ENCODE assay signal across 10 cellular contexts in genomic region chr1:90723561-90724108, GRCh38. TPM values are rescaled to one million over a fixed set of nuclear protein-coding genes. Genes with fewer than 3 reads are reported as not detected.
A peak's percentile ranks its signal among the peaks of the same experiment; 100 is the strongest.
DNase-seq lines count a peak whose midpoint lies in the region; ATAC-seq and TF ChIP-seq lines count a peak whose summit lies in the region.
"Had no signal": no experiment of that assay in that cellular context is flagged by ENCODE, and none has a peak within 500 bp of the region (broad histone marks: within the 10 kb centered on the region; RNA-seq: fewer than 3 reads in every experiment).

No MANE protein-coding gene starts in this region.

- H3K27me3 ChIP-seq in PC-3 (ENCODE audit: low read length) = peaks cover 39% of the 10 kb centered on the region
- peaks cover 87% of the 10 kb centered on the region for H3K27me3 ChIP-seq in fibroblast of lung (ENCODE audit: control insufficient read depth, insufficient read depth, low read length)
- H3K27me3 ChIP-seq in skeletal muscle satellite cell (ENCODE audit: control insufficient read depth, insufficient read depth, low read length) = peaks cover 97% of the 10 kb centered on the region

- no peaks in the 10 kb centered on the region for H3K9me2 ChIP-seq in PC-3 (replicated peaks; ENCODE audit: low read length)

- BruUV-seq in PC-3 (replicated peaks; lab: Mats Ljungman, UMichigan) = no TSS peak

- TF ChIP-seq CTCF in PC-3 (conservative IDR thresholded peaks at IDR 0.05; ENCODE audit: low read depth, low read length) (peak; percentile 45; the same call in 1 of the 2 replicates), fibroblast of lung (conservative IDR thresholded peaks at IDR 0.05 in 1 of 2, IDR thresholded peaks at IDR 0.05 in 1 of 2; ENCODE audit: low read depth in 1 of 2, low read length in 2 of 2) (no peak)

- H3K4me1 ChIP-seq in PC-3 (ENCODE audit: insufficient read depth, low read length) (0 out of 2 replicates have a peak, but pooled peaks cover 7% of the 10 kb centered on the region), fibroblast of lung (ENCODE audit: control insufficient read depth, extremely low read depth, insufficient read depth, low read length) (peaks cover 2% of the 10 kb centered on the region), skeletal muscle satellite cell (ENCODE audit: control insufficient read depth, insufficient read depth, low read length) (peaks cover 7% of the 10 kb centered on the region)

- H3K79me2 ChIP-seq in PC-3 (ENCODE audit: low read length) (no peaks in the 10 kb centered on the region), fibroblast of lung (ENCODE audit: control insufficient read depth, insufficient read depth, low read length) (no peaks in the 10 kb centered on the region)

- no peak overlapping the region for H2AFZ ChIP-seq in PC-3 (ENCODE audit: low read length)
- no peak overlapping the region for H2AFZ ChIP-seq in fibroblast of lung (ENCODE audit: low read length)

- H3K9ac ChIP-seq in PC-3 (ENCODE audit: low read length) (no peak overlapping the region), fibroblast of lung (ENCODE audit: insufficient read depth, low read length) (no peak overlapping the region), skeletal muscle satellite cell (ENCODE audit: low read depth, low read length) (no peak overlapping the region)

- H3K27ac ChIP-seq in PC-3 (ENCODE audit: low read length) (no peak overlapping the region), fibroblast of lung (ENCODE audit: insufficient read depth, low read length) (no peak overlapping the region)
- H3K27ac ChIP-seq: SK-N-MC had no signal

- H3K4me3 ChIP-seq in PC-3 (ENCODE audit: low read length) (no peak overlapping the region), fibroblast of lung (replicated peaks in 1 of 4; ENCODE audit: control extremely low read depth in 1 of 4, insufficient read depth in 1 of 4, low read depth in 3 of 4, low read length in 4 of 4) (peak overlapping the region in 3 of 4 experiments; percentile 11 to 42 (median 20)), skeletal muscle satellite cell (ENCODE audit: low read length) (no peak overlapping the region)
- H3K4me3 ChIP-seq: SK-N-MC had no signal

- no peaks in the 10 kb centered on the region for H3F3A ChIP-seq in PC-3 (ENCODE audit: low read length, unreplicated experiment)

- no peaks in the 10 kb centered on the region for H3K36me3 ChIP-seq in PC-3 (ENCODE audit: low read depth, low read length)
- no peaks in the 10 kb centered on the region for H3K36me3 ChIP-seq in fibroblast of lung (ENCODE audit: control insufficient read depth, insufficient read depth, low read length)
- H3K36me3 ChIP-seq in skeletal muscle satellite cell (ENCODE audit: insufficient read depth, low read length) = no peaks in the 10 kb centered on the region

- H3K9me3 ChIP-seq in PC-3 (ENCODE audit: low read length) = no peaks in the 10 kb centered on the region
- H3K9me3 ChIP-seq in fibroblast of lung (ENCODE audit: control insufficient read depth, insufficient read depth, low read depth, low read length) = no peaks in the 10 kb centered on the region
- H3K9me3 ChIP-seq in skeletal muscle satellite cell (replicated peaks; ENCODE audit: low read length) = no peaks in the 10 kb centered on the region

- H3K4me2 ChIP-seq in PC-3 (ENCODE audit: low read length) (no peak overlapping the region), fibroblast of lung (ENCODE audit: extremely low read depth, insufficient read depth, low read length) (peak overlapping the region; percentile 58), skeletal muscle satellite cell (ENCODE audit: low read length) (peak overlapping the region; percentile 50)

- H4K20me1 ChIP-seq in PC-3 (ENCODE audit: low read length) = no peaks in the 10 kb centered on the region
- no peaks in the 10 kb centered on the region for H4K20me1 ChIP-seq in fibroblast of lung (ENCODE audit: control insufficient read depth, extremely low read depth, insufficient read depth, low read length)

- intact Hi-C loops in PC-3 (cut with micrococcal nuclease) = loop anchor here (5.0 kb wide), 1 partner anchor 444 kb away; no protein-coding TSS in a partner anchor

- CTCF ChIA-PET in PC-3 (lab: Charles Lee) = no interaction called here

- ATAC-seq in PC-3 (no peak), GM21447 (IDR thresholded peaks at IDR 0.05; ENCODE audit: unreplicated experiment) (no peak)

- POLR2A ChIA-PET in PC-3 (lab: Charles Lee; ENCODE audit: unreplicated experiment) = no interaction called here

- DNase-seq in DMS 273 (lab: John Stamatoyannopoulos, UW; ENCODE audit: unreplicated experiment) (peak; percentile 49), DMS 273 treated with DMSO at 0.1 percent for 48 hours (lab: John Stamatoyannopoulos, UW) (no peak), PC-3 (no peak), fibroblast of lung (ENCODE audit: low read depth in 2 of 2) (no peak), mucosa of gallbladder (ENCODE audit: low spot score) (no peak), medulla oblongata (ENCODE audit: extremely low spot score) (no peak)

RNA-seq across cellular contexts. Expression of gene BARHL2, which starts 6.5 kb away (rescaled TPM):
- total RNA-seq in PC-3 (2014; rRNA removed) (not detected in 2 replicates), fibroblast of lung (not detected in 2 replicates), mucosa of gallbladder (not detected)
- polyA plus RNA-seq in fibroblast of lung = not detected in 2 replicates
- polyA plus RNA-seq in fibroblast of lung (2012) = not detected in 2 replicates
- not detected in 2 replicates for polyA minus RNA-seq in fibroblast of lung (ENCODE audit: low replicate concordance)
- not detected in 2 replicates for total RNA-seq in skeletal muscle satellite cell (2012; rRNA removed)
- total RNA-seq: glomerular endothelial cell had no signal

Comparison
In these comparisons a context has a peak if more than half of its experiments do, and no peak if none do; other contexts are left out.
1. H3K4me3 ChIP-seq: peak in fibroblast of lung (3 of 4); none in PC-3 (single experiment) and skeletal muscle satellite cell (single experiment).